Comparison of ENCODE assay signal across 16 cellular contexts in the genomic region with DNA sequence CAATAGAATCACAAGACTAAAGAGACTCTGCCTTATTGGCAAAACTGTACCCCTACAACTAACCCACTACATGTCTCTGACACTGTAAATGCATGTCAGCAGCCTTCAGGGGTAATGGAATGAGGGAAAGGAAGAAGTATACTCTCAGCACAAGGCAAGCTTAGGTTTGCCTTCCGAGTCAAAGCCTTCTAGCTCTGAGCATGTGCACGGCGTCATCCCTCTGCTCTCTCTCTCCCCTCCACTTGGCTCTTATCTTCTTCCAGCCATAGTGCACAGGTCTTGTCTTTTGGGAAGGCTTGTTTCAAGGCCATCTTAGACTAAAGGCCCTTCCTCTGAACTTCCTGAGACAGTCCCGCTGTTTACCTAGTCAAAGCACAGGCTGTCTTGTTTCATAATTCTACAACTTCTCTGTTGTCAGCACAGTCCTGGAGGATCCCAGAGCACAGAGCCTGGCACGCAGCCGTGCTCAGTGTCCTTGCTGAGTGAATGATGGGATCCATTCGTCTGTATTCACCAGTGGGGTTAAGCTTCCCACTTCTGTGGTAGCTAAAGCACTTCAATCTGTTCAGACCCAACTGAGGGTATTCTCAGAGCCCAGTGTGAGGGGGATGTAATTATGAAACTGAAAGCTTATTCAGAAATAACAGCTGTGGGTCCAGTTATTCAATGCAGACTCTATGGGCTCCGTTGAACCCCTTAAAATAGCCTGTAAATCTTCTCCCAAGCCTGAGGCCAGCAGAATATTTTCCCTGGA.
"Had no signal": no experiment of that assay in that cellular context is flagged by ENCODE, and none has a peak within 500 bp of the region (broad histone marks: within the 10 kb centered on the region; RNA-seq: fewer than 3 reads in every experiment).

No MANE protein-coding gene starts in this region.

- DNase-seq: activated CD4-positive, alpha-beta T cell treated with anti-CD3 and anti-CD28 coated beads for 4 hours; activated CD8-positive, alpha-beta T cell treated with anti-CD3 and anti-CD28 coated beads for 36 hours; activated effector memory CD4-positive, alpha-beta T cell treated with anti-CD3 and anti-CD28 coated beads, Interleukin-2, amount 50 U/mL, for 16 hours; activated T-cell treated with anti-CD3 and anti-CD28 coated beads, Interleukin-2, amount 50 U/mL, for 48 hours; left colon; posterior cingulate gyrus; retina; stimulated activated CD4-positive, alpha-beta T cell treated with anti-CD3 and anti-CD28 coated beads, Interleukin-15, amount 100 ng/mL, for 24 hours; stimulated activated CD4-positive, alpha-beta T cell treated with anti-CD3 and anti-CD28 coated beads, Interleukin-4, amount 100 ng/mL, for 1 hour; stimulated activated naive CD4-positive, alpha-beta T cell treated with Interleukin-2 at 50 U/mL for 16 hours; trophoblast cell had no signal

- H3K4me1 Mint-ChIP-seq: activated naive CD4-positive, alpha-beta T cell treated with anti-CD3 and anti-CD28 coated beads, Interleukin-2, amount 50 U/mL, for 24 hours; WTC11 had no signal

- H3K9me3 Mint-ChIP-seq: activated naive CD4-positive, alpha-beta T cell treated with anti-CD3 and anti-CD28 coated beads, Interleukin-2, amount 50 U/mL, for 24 hours had no signal

- H3K27ac Mint-ChIP-seq: activated CD8-positive, alpha-beta T cell treated with anti-CD3 and anti-CD28 coated beads for 36 hours; activated naive CD4-positive, alpha-beta T cell treated with anti-CD3 and anti-CD28 coated beads, Interleukin-2, amount 50 U/mL, for 24 hours; WTC11 had no signal

- H3K4me3 ChIP-seq: skin epidermis had no signal

- H3K4me1 ChIP-seq: adrenal gland had no signal

- H3K27me3 Mint-ChIP-seq: activated CD8-positive, alpha-beta T cell treated with anti-CD3 and anti-CD28 coated beads for 36 hours; activated naive CD4-positive, alpha-beta T cell treated with anti-CD3 and anti-CD28 coated beads, Interleukin-2, amount 50 U/mL, for 24 hours had no signal

- H3K4me3 Mint-ChIP-seq: activated CD8-positive, alpha-beta T cell treated with anti-CD3 and anti-CD28 coated beads for 36 hours; activated naive CD4-positive, alpha-beta T cell treated with anti-CD3 and anti-CD28 coated beads, Interleukin-2, amount 50 U/mL, for 24 hours; WTC11 had no signal

- H3K36me3 ChIP-seq: adrenal gland, neutrophil had no signal

- H3K9me3 ChIP-seq: adrenal gland, neutrophil had no signal

- H3K36me3 Mint-ChIP-seq: activated naive CD4-positive, alpha-beta T cell treated with anti-CD3 and anti-CD28 coated beads, Interleukin-2, amount 50 U/mL, for 24 hours had no signal

- H3K27me3 ChIP-seq: adrenal gland, neutrophil had no signal

- H3K27ac ChIP-seq: neutrophil, skin epidermis had no signal

- ATAC-seq: activated CD8-positive, alpha-beta T cell treated with anti-CD3 and anti-CD28 coated beads for 36 hours; left colon; WTC11 had no signal
